1 cellular context compared by ENCODE assay signal in the genomic region with DNA sequence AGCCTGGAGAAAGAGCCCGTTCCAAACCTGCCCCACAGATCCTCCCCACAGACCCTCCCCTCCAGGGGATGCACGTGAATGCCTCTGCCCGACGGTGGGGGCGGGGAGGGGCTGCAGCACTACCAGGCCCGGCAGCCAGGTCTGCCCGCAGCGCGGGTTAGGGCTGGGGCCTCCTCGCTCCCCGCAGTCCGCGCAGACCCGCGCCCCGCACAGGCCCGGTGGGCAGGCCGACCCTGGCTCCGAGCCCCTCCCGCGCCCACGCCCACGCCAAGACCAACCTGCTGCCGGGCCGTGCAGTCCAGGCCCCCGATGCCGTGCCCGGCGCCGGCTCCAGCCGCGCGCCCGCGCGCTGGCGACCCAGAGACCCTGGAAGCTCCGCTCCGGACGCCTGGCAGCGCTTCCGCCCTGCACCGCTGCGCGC.
TF ChIP-seq lines count a peak whose summit lies in the region.

A gene with protein sequence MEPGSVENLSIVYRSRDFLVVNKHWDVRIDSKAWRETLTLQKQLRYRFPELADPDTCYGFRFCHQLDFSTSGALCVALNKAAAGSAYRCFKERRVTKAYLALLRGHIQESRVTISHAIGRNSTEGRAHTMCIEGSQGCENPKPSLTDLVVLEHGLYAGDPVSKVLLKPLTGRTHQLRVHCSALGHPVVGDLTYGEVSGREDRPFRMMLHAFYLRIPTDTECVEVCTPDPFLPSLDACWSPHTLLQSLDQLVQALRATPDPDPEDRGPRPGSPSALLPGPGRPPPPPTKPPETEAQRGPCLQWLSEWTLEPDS (minus strand): TSS at position 404 of the 421 bp plus-strand sequence. CDS start 644 bp downstream, outside the sequence.

TF ChIP-seq in endothelial cell of umbilical vein, 7 proteins besides CTCF, POLR2A, EP300 and RAD21:
- TF ChIP-seq GATA2 (IDR thresholded peaks at IDR 0.05; ENCODE audit: insufficient read depth, insufficient read length, low read depth, low read length), result no peak
- TF ChIP-seq JUN (IDR thresholded peaks at IDR 0.05; ENCODE audit: borderline replicate concordance, insufficient read depth, insufficient read length, low read depth), result no peak
- no peak for TF ChIP-seq FOS (IDR thresholded peaks at IDR 0.05; ENCODE audit: borderline replicate concordance, insufficient read depth, low read length)
